In genomic region chr1:169156537-169156936, GRCh38 we compare ENCODE assay signal across 30 cellular contexts.
"Had no signal": no experiment of that assay in that cellular context is flagged by ENCODE, and none has a peak within 500 bp of the region (broad histone marks: within the 10 kb centered on the region; RNA-seq: fewer than 3 reads in every experiment).

No MANE protein-coding gene starts in this region.

- DNase-seq: activated CD4-positive, alpha-beta memory T cell treated with anti-CD3 and anti-CD28 coated beads, Interleukin-2, amount 10 ng/mL, durations not matched to agents 7 days and 5 days; activated CD4-positive, alpha-beta T cell treated with anti-CD3 and anti-CD28 coated beads for 36 hours; activated CD4-positive, alpha-beta T cell treated with anti-CD3 and anti-CD28 coated beads, Interleukin-2, amount 10 ng/mL, durations not matched to agents 7 days and 5 days; activated CD4-positive, alpha-beta T cell treated with anti-CD3 and anti-CD28 coated beads, Interleukin-2, amount 50 U/mL, for 4 hours; activated CD4-positive, CD25-positive, alpha-beta regulatory T cell; activated CD4-positive, CD25-positive, alpha-beta regulatory T cell treated with anti-CD3 and anti-CD28 coated beads, Interleukin-2, amount 50 U/mL, for 72 hours; activated CD8-positive, alpha-beta memory T cell treated with anti-CD3 and anti-CD28 coated beads, Interleukin-2, amount 50 U/mL, for 48 hours; activated effector memory CD4-positive, alpha-beta T cell treated with anti-CD3 and anti-CD28 coated beads, Interleukin-2, amount 50 U/mL, for 16 hours; activated naive CD4-positive, alpha-beta T cell treated with anti-CD3 and anti-CD28 coated beads for 36 hours; activated naive CD8-positive, alpha-beta T cell treated with anti-CD3 and anti-CD28 coated beads for 36 hours; activated naive CD8-positive, alpha-beta T cell treated with anti-CD3 and anti-CD28 coated beads, Interleukin-2, amount 50 U/mL, for 24 hours; activated T-cell treated with anti-CD3 and anti-CD28 coated beads for 4 hours; activated T-cell treated with anti-CD3 and anti-CD28 coated beads, Interleukin-2, amount 50 U/mL, for 24 hours; adrenal gland; amygdala; aorta; body of pancreas; caudate nucleus; colonic mucosa; effector CD8-positive, alpha-beta T cell; esophagus squamous epithelium; foreskin melanocyte; T-helper 2 cell had no signal

- H3K4me3 Mint-ChIP-seq: activated CD4-positive, alpha-beta memory T cell treated with anti-CD3 and anti-CD28 coated beads, Interleukin-2, amount 10 ng/mL, durations not matched to agents 7 days and 5 days; activated CD4-positive, alpha-beta T cell treated with anti-CD3 and anti-CD28 coated beads for 36 hours; activated CD4-positive, alpha-beta T cell treated with anti-CD3 and anti-CD28 coated beads, Interleukin-2, amount 10 ng/mL, durations not matched to agents 7 days and 5 days; activated naive CD4-positive, alpha-beta T cell treated with anti-CD3 and anti-CD28 coated beads for 36 hours; activated naive CD4-positive, alpha-beta T cell treated with anti-CD3 and anti-CD28 coated beads, Interleukin-2, amount 50 U/mL, for 24 hours; activated naive CD8-positive, alpha-beta T cell treated with anti-CD3 and anti-CD28 coated beads for 36 hours; activated naive CD8-positive, alpha-beta T cell treated with anti-CD3 and anti-CD28 coated beads, Interleukin-2, amount 50 U/mL, for 24 hours; activated T-cell treated with anti-CD3 and anti-CD28 coated beads, Interleukin-2, amount 50 U/mL, for 24 hours; activated T-helper 1 cell treated with anti-CD3 and anti-CD28 coated beads, Interleukin-12 subunit alpha, Interleukin-12 subunit beta, Interleukin-2, Interleukin-4 antibody, amounts not matched to agents 30 ng/mL and 10 ng/mL and 1 ng/mL, durations not matched to agents 14 hours and 24 hours and 36 hours had no signal

- H3K36me3 ChIP-seq: adrenal gland, colonic mucosa, esophagus squamous epithelium had no signal

- H3K9me3 Mint-ChIP-seq: activated CD4-positive, alpha-beta memory T cell treated with anti-CD3 and anti-CD28 coated beads, Interleukin-2, amount 10 ng/mL, durations not matched to agents 7 days and 5 days; activated CD4-positive, alpha-beta T cell treated with anti-CD3 and anti-CD28 coated beads, Interleukin-2, amount 10 ng/mL, durations not matched to agents 7 days and 5 days; activated naive CD4-positive, alpha-beta T cell treated with anti-CD3 and anti-CD28 coated beads for 36 hours; activated naive CD4-positive, alpha-beta T cell treated with anti-CD3 and anti-CD28 coated beads, Interleukin-2, amount 50 U/mL, for 24 hours; activated naive CD8-positive, alpha-beta T cell treated with anti-CD3 and anti-CD28 coated beads for 36 hours; activated naive CD8-positive, alpha-beta T cell treated with anti-CD3 and anti-CD28 coated beads, Interleukin-2, amount 50 U/mL, for 24 hours; activated T-cell treated with anti-CD3 and anti-CD28 coated beads, Interleukin-2, amount 50 U/mL, for 24 hours; activated T-helper 1 cell treated with anti-CD3 and anti-CD28 coated beads, Interleukin-12 subunit alpha, Interleukin-12 subunit beta, Interleukin-2, Interleukin-4 antibody, amounts not matched to agents 30 ng/mL and 10 ng/mL and 1 ng/mL, durations not matched to agents 14 hours and 24 hours and 36 hours; activated T-helper 2 cell treated with anti-CD3 and anti-CD28 coated beads, Interferon-gamma antibody, Interleukin-2, Interleukin-4, amounts not matched to agents 10 μg/mL and 5 μg/mL and 100 μg/mL, durations not matched to agents 14 hours and 24 hours and 36 hours had no signal

- H3K4me3 ChIP-seq: adrenal gland, body of pancreas, colonic mucosa, esophagus squamous epithelium, gastroesophageal sphincter had no signal

- FAIRE-seq: endometrium, endothelial cell of umbilical vein had no signal

- H3K36me3 Mint-ChIP-seq: activated naive CD8-positive, alpha-beta T cell treated with anti-CD3 and anti-CD28 coated beads for 36 hours had no signal

- H3K4me1 Mint-ChIP-seq: activated CD4-positive, alpha-beta memory T cell treated with anti-CD3 and anti-CD28 coated beads, Interleukin-2, amount 10 ng/mL, durations not matched to agents 7 days and 5 days; activated CD4-positive, alpha-beta T cell treated with anti-CD3 and anti-CD28 coated beads for 36 hours; activated CD4-positive, alpha-beta T cell treated with anti-CD3 and anti-CD28 coated beads, Interleukin-2, amount 10 ng/mL, durations not matched to agents 7 days and 5 days; activated naive CD4-positive, alpha-beta T cell treated with anti-CD3 and anti-CD28 coated beads, Interleukin-2, amount 50 U/mL, for 24 hours; activated naive CD8-positive, alpha-beta T cell treated with anti-CD3 and anti-CD28 coated beads for 36 hours; activated naive CD8-positive, alpha-beta T cell treated with anti-CD3 and anti-CD28 coated beads, Interleukin-2, amount 50 U/mL, for 24 hours had no signal

- H3K27ac ChIP-seq: adrenal gland, body of pancreas, colonic mucosa, epithelial cell of prostate, esophagus squamous epithelium, gastroesophageal sphincter had no signal

- H3K4me1 ChIP-seq: colonic mucosa had no signal

- H3K27me3 Mint-ChIP-seq: activated CD4-positive, alpha-beta memory T cell treated with anti-CD3 and anti-CD28 coated beads, Interleukin-2, amount 10 ng/mL, durations not matched to agents 7 days and 5 days; activated CD4-positive, alpha-beta T cell treated with anti-CD3 and anti-CD28 coated beads for 36 hours; activated CD4-positive, alpha-beta T cell treated with anti-CD3 and anti-CD28 coated beads, Interleukin-2, amount 10 ng/mL, durations not matched to agents 7 days and 5 days; activated naive CD4-positive, alpha-beta T cell treated with anti-CD3 and anti-CD28 coated beads, Interleukin-2, amount 50 U/mL, for 24 hours; activated naive CD8-positive, alpha-beta T cell treated with anti-CD3 and anti-CD28 coated beads for 36 hours; activated naive CD8-positive, alpha-beta T cell treated with anti-CD3 and anti-CD28 coated beads, Interleukin-2, amount 50 U/mL, for 24 hours; activated T-cell treated with anti-CD3 and anti-CD28 coated beads, Interleukin-2, amount 50 U/mL, for 24 hours had no signal

- H3K27me3 ChIP-seq: adrenal gland, body of pancreas, colonic mucosa, esophagus squamous epithelium, gastroesophageal sphincter had no signal

- ATAC-seq: activated CD4-positive, alpha-beta T cell treated with anti-CD3 and anti-CD28 coated beads for 36 hours; activated naive CD8-positive, alpha-beta T cell treated with anti-CD3 and anti-CD28 coated beads, Interleukin-2, amount 50 U/mL, for 24 hours; body of pancreas; gastroesophageal sphincter had no signal

- H3K9me3 ChIP-seq: adrenal gland, body of pancreas, colonic mucosa, esophagus squamous epithelium, gastroesophageal sphincter had no signal
